In genomic region chr2:207734264-207734635, GRCh38 we compare ENCODE assay signal across 9 cellular contexts. TPM values are rescaled to one million over a fixed set of nuclear protein-coding genes. Genes with fewer than 3 reads are reported as not detected.
DNase-seq lines count a peak whose midpoint lies in the region; ATAC-seq and TF ChIP-seq lines count a peak whose summit lies in the region.
"Had no signal": no experiment of that assay in that cellular context is flagged by ENCODE, and none has a peak within 500 bp of the region (broad histone marks: within the 10 kb centered on the region; RNA-seq: fewer than 3 reads in every experiment).

No MANE protein-coding gene starts in this region.

- no peaks in the 10 kb centered on the region for H3K27me3 Mint-ChIP-seq in CD14-positive monocyte (ENCODE audit: low read depth in 3 of 3)
- H3K27me3 Mint-ChIP-seq in CD8-positive, alpha-beta T cell (ENCODE audit: low read depth), result no peaks in the 10 kb centered on the region
- H3K27me3 Mint-ChIP-seq: activated naive CD8-positive, alpha-beta T cell treated with anti-CD3 and anti-CD28 coated beads, Interleukin-2, amount 10 ng/mL, durations not matched to agents 7 days and 5 days had no signal

- H4K20me1 ChIP-seq in smooth muscle cell (ENCODE audit: low read depth), result no peaks in the 10 kb centered on the region

- no peak overlapping the region for H2AFZ ChIP-seq in smooth muscle cell (ENCODE audit: low read depth)

- no peaks in the 10 kb centered on the region for H3F3A ChIP-seq in smooth muscle cell (ENCODE audit: low read depth)

- peak overlapping the region in 1 of 7 donors; percentile 36 for H3K27ac Mint-ChIP-seq in CD14-positive monocyte
- no peak overlapping the region for H3K27ac Mint-ChIP-seq in CD8-positive, alpha-beta T cell
- H3K27ac Mint-ChIP-seq: activated naive CD8-positive, alpha-beta T cell treated with anti-CD3 and anti-CD28 coated beads, Interleukin-2, amount 10 ng/mL, durations not matched to agents 7 days and 5 days had no signal

- no peaks in the 10 kb centered on the region for H3K4me1 ChIP-seq in CD8-positive, alpha-beta T cell (ENCODE audit: insufficient read depth, low read length)
- H3K4me1 ChIP-seq in smooth muscle cell (ENCODE audit: low read depth), result no peaks in the 10 kb centered on the region

- no peaks in the 10 kb centered on the region for H3K79me2 ChIP-seq in smooth muscle cell (ENCODE audit: low read depth)

- POLR2A ChIA-PET in CD8-positive, alpha-beta T cell (lab: Charles Lee), result interaction anchor here (0.7 kb wide), 1 partner anchor 1725 kb away, joined by 3 read pairs; no protein-coding TSS in a partner anchor

- no peaks in the 10 kb centered on the region for H3K36me3 ChIP-seq in CD8-positive, alpha-beta T cell (ENCODE audit: insufficient read depth, low read length)
- H3K36me3 ChIP-seq in smooth muscle cell (ENCODE audit: low read depth), result no peaks in the 10 kb centered on the region

- H3K9ac ChIP-seq in smooth muscle cell (ENCODE audit: low read depth), result no peak overlapping the region

- no peak overlapping the region for H3K4me2 ChIP-seq in smooth muscle cell

- DNase-seq in CD14-positive monocyte (ENCODE audit: low spot score), result no peak
- peak in 1 of 2 experiments; percentile 44 for DNase-seq in HL-60 (ENCODE audit: low read depth in 1 of 2, low spot score in 1 of 2)
- peak; percentile 46 for DNase-seq in astrocyte of the spinal cord (ENCODE audit: low read depth, low spot score)
- DNase-seq in medulla oblongata (ENCODE audit: extremely low spot score), result peak; percentile 59
- no peak for DNase-seq in CD8-positive, alpha-beta T cell
- DNase-seq in smooth muscle cell (lab: John Stamatoyannopoulos, UW; ENCODE audit: unreplicated experiment), result no peak
- no peak for DNase-seq in epidermal melanocyte (ENCODE audit: insufficient read length, low spot score)
- DNase-seq: activated naive CD8-positive, alpha-beta T cell treated with anti-CD3 and anti-CD28 coated beads, Interleukin-2, amount 10 ng/mL, durations not matched to agents 7 days and 5 days had no signal

- TF ChIP-seq CTCF in CD14-positive monocyte (IDR thresholded peaks at IDR 0.05) (peak; percentile 37), HL-60 (IDR thresholded peaks at IDR 0.05; ENCODE audit: insufficient read depth, low read length) (peak; percentile 72), astrocyte of the spinal cord (IDR thresholded peaks at IDR 0.05; ENCODE audit: low read depth, low read length) (peak; percentile 67), smooth muscle cell (IDR thresholded peaks at IDR 0.05; ENCODE audit: borderline replicate concordance, insufficient read depth, poor library complexity, severe bottlenecking) (no peak)
- TF ChIP-seq CTCF in CD8-positive, alpha-beta T cell (IDR thresholded peaks at IDR 0.05), result no peak

- H3K4me1 Mint-ChIP-seq in CD14-positive monocyte, result no peaks in the 10 kb centered on the region
- peaks cover 3% of the 10 kb centered on the region for H3K4me1 Mint-ChIP-seq in CD8-positive, alpha-beta T cell (ENCODE audit: low read depth)

- no peak overlapping the region for H3K4me3 Mint-ChIP-seq in CD14-positive monocyte
- H3K4me3 Mint-ChIP-seq in CD8-positive, alpha-beta T cell, result no peak overlapping the region
- H3K4me3 Mint-ChIP-seq: activated naive CD8-positive, alpha-beta T cell treated with anti-CD3 and anti-CD28 coated beads, Interleukin-2, amount 10 ng/mL, durations not matched to agents 7 days and 5 days had no signal

- H3K27ac ChIP-seq in HL-60 (replicated peaks) (peak overlapping the region; percentile 18; the same call in 1 of the 2 replicates), smooth muscle cell (ENCODE audit: low read depth) (no peak overlapping the region)
- no peak overlapping the region for H3K27ac ChIP-seq in CD8-positive, alpha-beta T cell (ENCODE audit: low read depth, low read length)

- ATAC-seq in CD8-positive, alpha-beta T cell, result no peak
- ATAC-seq in HG03354 (IDR thresholded peaks at IDR 0.05; ENCODE audit: poor library complexity, severe bottlenecking, unreplicated experiment), result no peak

- in situ Hi-C loops in astrocyte of the spinal cord (cut with HindIII; ENCODE audit: low sequenced_read_pairs), result no loop called here

- H3K4me3 ChIP-seq in HL-60 (replicated peaks; ENCODE audit: insufficient read depth, low read length) (no peak overlapping the region), astrocyte of the spinal cord (ENCODE audit: low read depth, low read length) (no peak overlapping the region), smooth muscle cell (no peak overlapping the region)
- H3K4me3 ChIP-seq in CD8-positive, alpha-beta T cell (ENCODE audit: low read depth, low read length), result no peak overlapping the region

- H3K27me3 ChIP-seq in HL-60 (ENCODE audit: insufficient read depth, poor library complexity, severe bottlenecking), result no peaks in the 10 kb centered on the region
- H3K27me3 ChIP-seq in CD8-positive, alpha-beta T cell (ENCODE audit: insufficient read depth, low read length), result no peaks in the 10 kb centered on the region
- H3K27me3 ChIP-seq in smooth muscle cell (ENCODE audit: low read depth), result no peaks in the 10 kb centered on the region

- H3K36me3 Mint-ChIP-seq in CD14-positive monocyte, result peaks cover 44 to 48% of the 10 kb centered on the region in 2 donors
- peaks cover 36% of the 10 kb centered on the region for H3K36me3 Mint-ChIP-seq in CD8-positive, alpha-beta T cell

- intact Hi-C loops in CD14-positive monocyte (cut with micrococcal nuclease), result no loop called here
- intact Hi-C loops in CD8-positive, alpha-beta T cell (cut with DNase I, micrococcal nuclease), result no loop called here

- no peaks in the 10 kb centered on the region for H3K9me3 ChIP-seq in CD8-positive, alpha-beta T cell (ENCODE audit: low read length)
- H3K9me3 ChIP-seq in smooth muscle cell (replicated peaks; ENCODE audit: low read depth), result no peaks in the 10 kb centered on the region

- CTCF ChIA-PET in CD8-positive, alpha-beta T cell (lab: Charles Lee), result interaction anchor here (1.0 to 1.4 kb wide), 4 partner anchors 12 to 226 kb away, joined by 3 to 6 read pairs (median 3); no protein-coding TSS in a partner anchor

- 82% methylated on average over 3 of the region's 3 CpGs for WGBS in smooth muscle cell (ENCODE audit: low lambda C conversion rate)

- H3K9me3 Mint-ChIP-seq in CD14-positive monocyte, result no peaks in the 10 kb centered on the region
- no peaks in the 10 kb centered on the region for H3K9me3 Mint-ChIP-seq in CD8-positive, alpha-beta T cell
- H3K9me3 Mint-ChIP-seq: activated naive CD8-positive, alpha-beta T cell treated with anti-CD3 and anti-CD28 coated beads, Interleukin-2, amount 10 ng/mL, durations not matched to agents 7 days and 5 days had no signal

RNA-seq across cellular contexts. Expression of gene CCNYL1, which starts 22.8 kb away (rescaled TPM):
- polyA plus RNA-seq in CD14-positive monocyte (1 to 10 TPM; 4.1 to 4.6 TPM), smooth muscle cell (7.2 and 9.6 TPM in 2 replicates)
- 10 to 100 TPM; 12.0 to 12.3 TPM for total RNA-seq in CD8-positive, alpha-beta T cell
- total RNA-seq in smooth muscle cell, result 8.8 and 15.1 TPM in 2 replicates

RNA-seq across cellular contexts. Expression of gene FZD5, which starts 35.5 kb away (rescaled TPM):
- polyA plus RNA-seq in CD14-positive monocyte (under 1 TPM; 0.32 to 0.48 TPM), smooth muscle cell (0.09 and 0.60 TPM in 2 replicates)
- total RNA-seq in CD8-positive, alpha-beta T cell, result under 1 TPM; 0.39 to 0.54 TPM
- total RNA-seq in smooth muscle cell, result 0.67 and 1.4 TPM in 2 replicates

Comparison
In these comparisons a context has a peak if more than half of its experiments do, and no peak if none do; other contexts are left out.
1. DNase-seq: peak in astrocyte of the spinal cord (single experiment) and medulla oblongata (single experiment); none in CD14-positive monocyte (single experiment), CD8-positive, alpha-beta T cell (0 of 7), smooth muscle cell (single experiment) and epidermal melanocyte (single experiment).
2. CTCF ChIP-seq: peak in CD14-positive monocyte (single experiment), HL-60 (single experiment) and astrocyte of the spinal cord (single experiment); none in CD8-positive, alpha-beta T cell (single experiment) and smooth muscle cell (single experiment).